In genomic region chr3:103112273-103112672, GRCh38 we compare ENCODE assay signal across 23 cellular contexts.
DNase-seq lines count a peak whose midpoint lies in the region; ATAC-seq and TF ChIP-seq lines count a peak whose summit lies in the region.
"Had no signal": no experiment of that assay in that cellular context is flagged by ENCODE, and none has a peak within 500 bp of the region (broad histone marks: within the 10 kb centered on the region; RNA-seq: fewer than 3 reads in every experiment).

No MANE protein-coding gene starts in this region.

- CTCF ChIA-PET in activated CD8-positive, alpha-beta memory T cell treated with anti-CD3 and anti-CD28 coated beads, Interleukin-2, amount 10 ng/mL, durations not matched to agents 7 days and 5 days (lab: Charles Lee), result no interaction called here
- CTCF ChIA-PET in WTC11 (lab: Charles Lee), result no interaction called here
- CTCF ChIA-PET in activated naive CD4-positive, alpha-beta T cell treated with anti-CD3 and anti-CD28 coated beads, Interleukin-2, amount 10 ng/mL, durations not matched to agents 7 days and 5 days (lab: Charles Lee), result no interaction called here

- no peak overlapping the region for H3K27ac ChIP-seq in adrenal gland
- H3K27ac ChIP-seq: 22Rv1 had no signal

- no peaks in the 10 kb centered on the region for H3K4me1 Mint-ChIP-seq in activated CD8-positive, alpha-beta memory T cell treated with anti-CD3 and anti-CD28 coated beads, Interleukin-2, amount 10 ng/mL, durations not matched to agents 7 days and 5 days
- H3K4me1 Mint-ChIP-seq in WTC11, result peaks cover 9% of the 10 kb centered on the region
- H3K4me1 Mint-ChIP-seq in activated naive CD4-positive, alpha-beta T cell treated with anti-CD3 and anti-CD28 coated beads, Interleukin-2, amount 10 ng/mL, durations not matched to agents 7 days and 5 days, result no peaks in the 10 kb centered on the region
- H3K4me1 Mint-ChIP-seq: B cell; CD14-positive monocyte; CD8-positive, alpha-beta memory T cell had no signal

- no peaks in the 10 kb centered on the region for H3K36me3 Mint-ChIP-seq in activated CD8-positive, alpha-beta memory T cell treated with anti-CD3 and anti-CD28 coated beads, Interleukin-2, amount 10 ng/mL, durations not matched to agents 7 days and 5 days
- H3K36me3 Mint-ChIP-seq in WTC11, result no peaks in the 10 kb centered on the region
- H3K36me3 Mint-ChIP-seq in activated naive CD4-positive, alpha-beta T cell treated with anti-CD3 and anti-CD28 coated beads, Interleukin-2, amount 10 ng/mL, durations not matched to agents 7 days and 5 days, result no peaks in the 10 kb centered on the region
- H3K36me3 Mint-ChIP-seq: CD14-positive monocyte; CD8-positive, alpha-beta memory T cell had no signal

- no peak for TF ChIP-seq POLR2A in adrenal gland (IDR thresholded peaks at IDR 0.05)

- no peaks in the 10 kb centered on the region for H3K9me3 ChIP-seq in adrenal gland (replicated peaks in 1 of 3)
- H3K9me3 ChIP-seq: HAP-1, SK-N-SH had no signal

- no peaks in the 10 kb centered on the region for H3K9me3 Mint-ChIP-seq in activated CD8-positive, alpha-beta memory T cell treated with anti-CD3 and anti-CD28 coated beads, Interleukin-2, amount 10 ng/mL, durations not matched to agents 7 days and 5 days (ENCODE audit: low read depth)
- H3K9me3 Mint-ChIP-seq in WTC11, result peaks cover 6% of the 10 kb centered on the region; the same call in 1 of the 2 replicates
- peaks cover 2% of the 10 kb centered on the region for H3K9me3 Mint-ChIP-seq in activated naive CD4-positive, alpha-beta T cell treated with anti-CD3 and anti-CD28 coated beads, Interleukin-2, amount 10 ng/mL, durations not matched to agents 7 days and 5 days

- no peaks in the 10 kb centered on the region for H3K27me3 ChIP-seq in adrenal gland

- no peak overlapping the region for H3K4me3 ChIP-seq in adrenal gland
- H3K4me3 ChIP-seq: HAP-1, K562 had no signal

- ATAC-seq in activated CD8-positive, alpha-beta memory T cell treated with anti-CD3 and anti-CD28 coated beads, Interleukin-2, amount 10 ng/mL, durations not matched to agents 7 days and 5 days, result no peak
- ATAC-seq in WTC11 (peak; percentile 94), GM18909 (IDR thresholded peaks at IDR 0.05; ENCODE audit: poor library complexity, unreplicated experiment) (no peak)
- ATAC-seq: HepG2, K562, PC-3 had no signal

- no peak for TF ChIP-seq CTCF in WTC11 (IDR thresholded peaks at IDR 0.05)
- TF ChIP-seq CTCF in adrenal gland (IDR thresholded peaks at IDR 0.05), result no peak

- H3K27ac Mint-ChIP-seq in activated CD8-positive, alpha-beta memory T cell treated with anti-CD3 and anti-CD28 coated beads, Interleukin-2, amount 10 ng/mL, durations not matched to agents 7 days and 5 days, result no peak overlapping the region
- H3K27ac Mint-ChIP-seq in WTC11, result no peak overlapping the region
- no peak overlapping the region for H3K27ac Mint-ChIP-seq in activated naive CD4-positive, alpha-beta T cell treated with anti-CD3 and anti-CD28 coated beads, Interleukin-2, amount 10 ng/mL, durations not matched to agents 7 days and 5 days
- H3K27ac Mint-ChIP-seq: B cell; CD14-positive monocyte; CD8-positive, alpha-beta memory T cell; HFFc6 had no signal

- H3K4me1 ChIP-seq in adrenal gland (replicated peaks in 1 of 2), result no peaks in the 10 kb centered on the region
- H3K4me1 ChIP-seq: HAP-1 had no signal

- POLR2A ChIA-PET in WTC11 (lab: Charles Lee), result no interaction called here

- intact Hi-C loops in adrenal gland (cut with DNase I), result no loop called here

- H3K27me3 Mint-ChIP-seq in activated CD8-positive, alpha-beta memory T cell treated with anti-CD3 and anti-CD28 coated beads, Interleukin-2, amount 10 ng/mL, durations not matched to agents 7 days and 5 days, result no peaks in the 10 kb centered on the region
- H3K27me3 Mint-ChIP-seq in WTC11 (ENCODE audit: low read depth), result no peaks in the 10 kb centered on the region
- no peaks in the 10 kb centered on the region for H3K27me3 Mint-ChIP-seq in activated naive CD4-positive, alpha-beta T cell treated with anti-CD3 and anti-CD28 coated beads, Interleukin-2, amount 10 ng/mL, durations not matched to agents 7 days and 5 days
- H3K27me3 Mint-ChIP-seq: B cell; CD8-positive, alpha-beta memory T cell had no signal

- no peaks in the 10 kb centered on the region for H3K36me3 ChIP-seq in adrenal gland (replicated peaks in 1 of 2)
- H3K36me3 ChIP-seq: HAP-1 had no signal

- no peak overlapping the region for H3K4me3 Mint-ChIP-seq in activated CD8-positive, alpha-beta memory T cell treated with anti-CD3 and anti-CD28 coated beads, Interleukin-2, amount 10 ng/mL, durations not matched to agents 7 days and 5 days
- no peak overlapping the region for H3K4me3 Mint-ChIP-seq in WTC11
- H3K4me3 Mint-ChIP-seq in activated naive CD4-positive, alpha-beta T cell treated with anti-CD3 and anti-CD28 coated beads, Interleukin-2, amount 10 ng/mL, durations not matched to agents 7 days and 5 days, result no peak overlapping the region
- H3K4me3 Mint-ChIP-seq: B cell; CD14-positive monocyte; CD8-positive, alpha-beta memory T cell; HFFc6 had no signal

- DNase-seq in activated CD8-positive, alpha-beta memory T cell treated with anti-CD3 and anti-CD28 coated beads for 24 hours, result peak; percentile 17
- DNase-seq in activated CD8-positive, alpha-beta memory T cell treated with anti-CD3 and anti-CD28 coated beads, Interleukin-2, amount 10 ng/mL, durations not matched to agents 7 days and 5 days, result no peak
- DNase-seq in WTC11 (ENCODE audit: low spot score), result no peak
- peak; percentile 10 for DNase-seq in iPS-NIHi7 (ENCODE audit: extremely low spot score)
- DNase-seq in adrenal gland, result no peak
- no peak for DNase-seq in activated naive CD4-positive, alpha-beta T cell treated with anti-CD3 and anti-CD28 coated beads, Interleukin-2, amount 10 ng/mL, durations not matched to agents 7 days and 5 days
- no peak for DNase-seq in NCI-H2171 treated with DMSO at 0.1 percent for 48 hours (lab: John Stamatoyannopoulos, UW)
- DNase-seq: Calu3; CD8-positive, alpha-beta memory T cell; HFFc6; Kasumi-1; NCI-H1092 treated with DMSO at 0.1 percent for 48 hours; NCI-H1436; NCI-H187; PC-3; SK-N-SH had no signal

TF ChIP-seq in WTC11, 78 proteins besides CTCF, POLR2A, EP300 and RAD21:
- no peak for TF ChIP-seq ATF3 (CRISPR knock-in tag; conservative IDR thresholded peaks at IDR 0.05)
- no peak for TF ChIP-seq PRDM15 (CRISPR knock-in tag; IDR thresholded peaks at IDR 0.05)
- peak; percentile 70 for TF ChIP-seq ZNF423 (CRISPR knock-in tag; IDR thresholded peaks at IDR 0.05)
- no peak for TF ChIP-seq JAZF1 (CRISPR knock-in tag; IDR thresholded peaks at IDR 0.05)
- no peak for TF ChIP-seq SMAD4 (CRISPR knock-in tag; IDR thresholded peaks at IDR 0.05)
- no peak for TF ChIP-seq FOXP1 (CRISPR knock-in tag; IDR thresholded peaks at IDR 0.05; ENCODE audit: borderline replicate concordance)
TF ChIP-seq in WTC11: peak in this region for 1.

Comparison
In these comparisons a context has a peak if more than half of its experiments do, and no peak if none do; other contexts are left out.
1. DNase-seq: peak in activated CD8-positive, alpha-beta memory T cell treated with anti-CD3 and anti-CD28 coated beads for 24 hours (single experiment) and iPS-NIHi7 (single experiment); none in activated CD8-positive, alpha-beta memory T cell treated with anti-CD3 and anti-CD28 coated beads, Interleukin-2, amount 10 ng/mL, durations not matched to agents 7 days and 5 days (single experiment), WTC11 (single experiment), adrenal gland (0 of 7), activated naive CD4-positive, alpha-beta T cell treated with anti-CD3 and anti-CD28 coated beads, Interleukin-2, amount 10 ng/mL, durations not matched to agents 7 days and 5 days (single experiment) and NCI-H2171 treated with DMSO at 0.1 percent for 48 hours (single experiment).